ENCODE assay signal across 21 cellular contexts in genomic region chr14:102206901-102207300, GRCh38.
DNase-seq lines count a peak whose midpoint lies in the region; ATAC-seq and TF ChIP-seq lines count a peak whose summit lies in the region.
"Had no signal": no experiment of that assay in that cellular context is flagged by ENCODE, and none has a peak within 500 bp of the region (broad histone marks: within the 10 kb centered on the region; RNA-seq: fewer than 3 reads in every experiment).

No MANE protein-coding gene starts in this region.

- DNase-seq in NCI-H82 (lab: John Stamatoyannopoulos, UW) = peak; percentile 25
- no peak for DNase-seq in NCI-H82 treated with DMSO at 0.1 percent for 48 hours (lab: John Stamatoyannopoulos, UW; ENCODE audit: unreplicated experiment)
- DNase-seq in NCI-H2227 (lab: John Stamatoyannopoulos, UW; ENCODE audit: unreplicated experiment) = peak; percentile 80
- peak in 2 of 10 donors; percentile 39 to 42 for DNase-seq in dorsolateral prefrontal cortex
- no peak for DNase-seq in stimulated activated naive B cell treated with anti-CD40 and anti-IgM and Interleukin-4, amounts not matched to agents 10 μg/mL and 1 μg/mL and 100 μg/mL, for 72 hours
- DNase-seq in lower lobe of right lung = no peak
- no peak for DNase-seq in effector CD4-positive, alpha-beta T cell
- DNase-seq: activated CD4-positive, alpha-beta T cell treated with anti-CD3 and anti-CD28 coated beads for 48 hours; activated naive CD4-positive, alpha-beta T cell; DMS79 treated with DMSO at 0.1 percent for 48 hours; Kasumi-1; natural killer cell; NCI-H1105 treated with DMSO at 0.1 percent for 48 hours; NCI-H226; spleen had no signal

- no peaks in the 10 kb centered on the region for H3K9me3 ChIP-seq in lower lobe of right lung
- H3K9me3 ChIP-seq: A549, spleen, tibial nerve had no signal

- H3K4me3 Mint-ChIP-seq in stimulated activated naive B cell treated with anti-CD40 and anti-IgM and Interleukin-4, amounts not matched to agents 10 μg/mL and 1 μg/mL and 100 μg/mL, for 72 hours = no peak overlapping the region
- H3K4me3 Mint-ChIP-seq: memory B cell, natural killer cell had no signal

- peaks cover 73% of the 10 kb centered on the region for H3K36me3 ChIP-seq in lower lobe of right lung

- intact Hi-C loops in dorsolateral prefrontal cortex (cut with DNase I) (loop anchor here in 1 of 2 donors (5.0 kb wide), 1 partner anchor 120 kb away; the partner anchor contains the start of gene HSP90AA1), lower lobe of right lung (cut with DNase I) (no loop called here)

- no peaks in the 10 kb centered on the region for H3K27me3 Mint-ChIP-seq in stimulated activated naive B cell treated with anti-CD40 and anti-IgM and Interleukin-4, amounts not matched to agents 10 μg/mL and 1 μg/mL and 100 μg/mL, for 72 hours
- H3K27me3 Mint-ChIP-seq: memory B cell, progenitor cell of endocrine pancreas had no signal

- ATAC-seq in stimulated activated naive B cell treated with anti-CD40 and anti-IgM and Interleukin-4, amounts not matched to agents 10 μg/mL and 1 μg/mL and 100 μg/mL, for 72 hours (replicated peaks) = no peak
- ATAC-seq in lower lobe of right lung = no peak
- no peak for ATAC-seq in GM18909 (IDR thresholded peaks at IDR 0.05; ENCODE audit: poor library complexity, unreplicated experiment)
- ATAC-seq: A549, natural killer cell had no signal

- TF ChIP-seq CTCF in dorsolateral prefrontal cortex (IDR thresholded peaks at IDR 0.05 in 54 of 56, conservative IDR thresholded peaks at IDR 0.05 in 2 of 56; ENCODE audit: low read depth in 1 of 56, partially characterized antibody in 56 of 56) (peak in 28 of 56 donors; percentile 9 to 48 (median 24)), lower lobe of right lung (IDR thresholded peaks at IDR 0.05) (no peak)

- H3K36me3 Mint-ChIP-seq in stimulated activated naive B cell treated with anti-CD40 and anti-IgM and Interleukin-4, amounts not matched to agents 10 μg/mL and 1 μg/mL and 100 μg/mL, for 72 hours = peaks cover 23 to 55% of the 10 kb centered on the region in 2 donors

- H3K4me1 ChIP-seq in lower lobe of right lung = no peaks in the 10 kb centered on the region
- H3K4me1 ChIP-seq: A549 had no signal

- H3K27ac Mint-ChIP-seq in stimulated activated naive B cell treated with anti-CD40 and anti-IgM and Interleukin-4, amounts not matched to agents 10 μg/mL and 1 μg/mL and 100 μg/mL, for 72 hours = peak overlapping the region; percentile 31
- H3K27ac Mint-ChIP-seq: memory B cell, progenitor cell of endocrine pancreas had no signal

- H3K9me3 Mint-ChIP-seq in stimulated activated naive B cell treated with anti-CD40 and anti-IgM and Interleukin-4, amounts not matched to agents 10 μg/mL and 1 μg/mL and 100 μg/mL, for 72 hours = no peaks in the 10 kb centered on the region
- H3K9me3 Mint-ChIP-seq: memory B cell, natural killer cell had no signal

- H3K27me3 ChIP-seq in dorsolateral prefrontal cortex = no peaks in the 10 kb centered on the region
- no peaks in the 10 kb centered on the region for H3K27me3 ChIP-seq in lower lobe of right lung (ENCODE audit: low read depth)
- H3K27me3 ChIP-seq: spleen, tibial nerve had no signal

- peak overlapping the region in 57 of 59 donors; percentile 0 to 100 (median 91) for H3K27ac ChIP-seq in dorsolateral prefrontal cortex
- no peak overlapping the region for H3K27ac ChIP-seq in lower lobe of right lung
- H3K27ac ChIP-seq: A549, C4-2B, spleen, tibial nerve had no signal

- H3K4me3 ChIP-seq in dorsolateral prefrontal cortex (no peak overlapping the region), lower lobe of right lung (no peak overlapping the region)
- H3K4me3 ChIP-seq: A549, spleen, tibial nerve had no signal

- peaks cover 9 to 18% of the 10 kb centered on the region in 2 donors for H3K4me1 Mint-ChIP-seq in stimulated activated naive B cell treated with anti-CD40 and anti-IgM and Interleukin-4, amounts not matched to agents 10 μg/mL and 1 μg/mL and 100 μg/mL, for 72 hours

Comparison
In these comparisons a context has a peak if more than half of its experiments do, and no peak if none do; other contexts are left out.
1. DNase-seq: peak in NCI-H82 (single experiment) and NCI-H2227 (single experiment); none in NCI-H82 treated with DMSO at 0.1 percent for 48 hours (single experiment), stimulated activated naive B cell treated with anti-CD40 and anti-IgM and Interleukin-4, amounts not matched to agents 10 μg/mL and 1 μg/mL and 100 μg/mL, for 72 hours (single experiment), lower lobe of right lung (single experiment) and effector CD4-positive, alpha-beta T cell (single experiment).